ENCODE assay signal across 20 cellular contexts in genomic region chr14:72847721-72848120, GRCh38. TPM values are rescaled to one million over a fixed set of nuclear protein-coding genes. Genes with fewer than 3 reads are reported as not detected.
A peak's percentile ranks its signal among the peaks of the same experiment; 100 is the strongest.
DNase-seq lines count a peak whose midpoint lies in the region; ATAC-seq and TF ChIP-seq lines count a peak whose summit lies in the region.
"Had no signal": no experiment of that assay in that cellular context is flagged by ENCODE, and none has a peak within 500 bp of the region (broad histone marks: within the 10 kb centered on the region; RNA-seq: fewer than 3 reads in every experiment).

No MANE protein-coding gene starts in this region.

- H3K79me2 ChIP-seq in GM23338 (replicated peaks; ENCODE audit: insufficient read depth) (no peaks in the 10 kb centered on the region), HCT116 (ENCODE audit: insufficient read depth, low read length) (no peaks in the 10 kb centered on the region)

- H3K9me3 ChIP-seq in HCT116 (ENCODE audit: control insufficient read depth in 1 of 2, insufficient read depth in 1 of 2, low read depth in 1 of 2, low read length in 2 of 2) (no peaks in the 10 kb centered on the region), Caco-2 (no peaks in the 10 kb centered on the region), adrenal gland (replicated peaks in 1 of 3) (no peaks in the 10 kb centered on the region)

- H2AFZ ChIP-seq in GM23338 (no peak overlapping the region), HCT116 (ENCODE audit: low read depth, low read length, poor library complexity, severe bottlenecking) (no peak overlapping the region)

- H3K27me3 ChIP-seq in GM23338 (ENCODE audit: insufficient read depth) (no peaks in the 10 kb centered on the region), HCT116 (ENCODE audit: insufficient read depth, low read length) (no peaks in the 10 kb centered on the region), Caco-2 (replicated peaks; ENCODE audit: control insufficient read depth, insufficient read depth, low read length) (no peaks in the 10 kb centered on the region), adrenal gland (no peaks in the 10 kb centered on the region)

- peaks cover 22% of the 10 kb centered on the region for H3K4me1 Mint-ChIP-seq in GM23338
- peaks cover 25% of the 10 kb centered on the region for H3K4me1 Mint-ChIP-seq in WTC11
- H3K4me1 Mint-ChIP-seq in Caco-2 (ENCODE audit: low read depth, unreplicated experiment) = peaks cover 8% of the 10 kb centered on the region
- H3K4me1 Mint-ChIP-seq: CD14-positive monocyte had no signal

- H3K9me2 ChIP-seq in GM23338 (ENCODE audit: insufficient read depth) (peaks cover 7% of the 10 kb centered on the region; the same call in 1 of the 2 replicates), HCT116 (ENCODE audit: insufficient read depth) (no peaks in the 10 kb centered on the region)

- TF ChIP-seq POLR2A in HCT116 (IDR thresholded peaks at IDR 0.05; ENCODE audit: borderline replicate concordance, extremely low read depth, insufficient read depth, insufficient read length) (no peak), adrenal gland (IDR thresholded peaks at IDR 0.05) (no peak)

- intact Hi-C loops in HCT116 (cut with micrococcal nuclease) = no loop called here
- intact Hi-C loops in Caco-2 (cut with micrococcal nuclease; ENCODE audit: unreplicated experiment) = no loop called here
- intact Hi-C loops in adrenal gland (cut with DNase I) = no loop called here

- H3K4me1 ChIP-seq in GM23338 (ENCODE audit: insufficient read depth) = peaks cover 10% of the 10 kb centered on the region
- H3K4me1 ChIP-seq in HCT116 (ENCODE audit: control insufficient read depth in 1 of 2, insufficient read depth in 2 of 2, low read length in 2 of 2) = no peaks in the 10 kb centered on the region
- H3K4me1 ChIP-seq in Caco-2 = no peaks in the 10 kb centered on the region
- no peaks in the 10 kb centered on the region for H3K4me1 ChIP-seq in adrenal gland (replicated peaks in 1 of 2)

- H3K36me3 Mint-ChIP-seq in GM23338 (ENCODE audit: low read depth) (no peaks in the 10 kb centered on the region; the same call in 2 of the 3 replicates), WTC11 (no peaks in the 10 kb centered on the region), Caco-2 (ENCODE audit: insufficient read depth, unreplicated experiment) (no peaks in the 10 kb centered on the region)
- H3K36me3 Mint-ChIP-seq: CD14-positive monocyte had no signal

- TF ChIP-seq CTCF in GM23338 (conservative IDR thresholded peaks at IDR 0.05; ENCODE audit: low read depth in 2 of 2) = no peak
- no peak for TF ChIP-seq CTCF in HCT116 (IDR thresholded peaks at IDR 0.05 in 2 of 3, conservative IDR thresholded peaks at IDR 0.05 in 1 of 3; ENCODE audit: borderline replicate concordance in 1 of 3, insufficient read depth in 1 of 3, low read depth in 2 of 3, low read length in 2 of 3)
- TF ChIP-seq CTCF in WTC11 (IDR thresholded peaks at IDR 0.05) = no peak
- no peak for TF ChIP-seq CTCF in Caco-2 (IDR thresholded peaks at IDR 0.05; ENCODE audit: insufficient read depth in 1 of 2, low read depth in 1 of 2, low read length in 1 of 2, severe bottlenecking in 1 of 2, unreplicated experiment in 1 of 2)
- TF ChIP-seq CTCF in adrenal gland (IDR thresholded peaks at IDR 0.05) = no peak

- no peaks in the 10 kb centered on the region for H3K36me3 ChIP-seq in GM23338 (ENCODE audit: insufficient read depth)
- no peaks in the 10 kb centered on the region for H3K36me3 ChIP-seq in HCT116 (ENCODE audit: control insufficient read depth in 1 of 2, insufficient read depth in 2 of 2, low read length in 2 of 2)
- no peaks in the 10 kb centered on the region for H3K36me3 ChIP-seq in Caco-2 (ENCODE audit: control insufficient read depth, insufficient read depth, low read length)
- no peaks in the 10 kb centered on the region for H3K36me3 ChIP-seq in adrenal gland (replicated peaks in 1 of 2)

- H3K4me2 ChIP-seq in GM23338 (no peak overlapping the region), HCT116 (ENCODE audit: low read length) (no peak overlapping the region)

- no TSS peak for BruUV-seq in HCT116 (replicated peaks; lab: Mats Ljungman, UMichigan)
- no TSS peak for BruUV-seq in Caco-2 (replicated peaks; lab: Mats Ljungman, UMichigan)

- TF ChIP-seq RAD21 in HCT116 (IDR thresholded peaks at IDR 0.05; ENCODE audit: low read depth) = no peak

- CTCF ChIA-PET in HCT116 (lab: Charles Lee) = interaction anchor here (0.7 kb wide), 1 partner anchor 56 kb away, joined by 3 read pairs; no protein-coding TSS in a partner anchor
- CTCF ChIA-PET in WTC11 (lab: Charles Lee) = interaction anchor here (0.7 to 1.5 kb wide), 4 partner anchors 29 to 334 kb away, joined by 3 to 4 read pairs (median 4); partner anchors contain the start of gene DPF3
- CTCF ChIA-PET in Caco-2 (lab: Charles Lee) = no interaction called here

- H3K9ac ChIP-seq in HCT116 (ENCODE audit: low read length) = no peak overlapping the region

- POLR2A ChIA-PET in HCT116 (lab: Charles Lee) (no interaction called here), WTC11 (lab: Charles Lee) (interaction anchor here (0.7 to 0.9 kb wide), 2 partner anchors 9 to 33 kb away, joined by 3 to 4 read pairs; no protein-coding TSS in a partner anchor), Caco-2 (lab: Charles Lee) (no interaction called here)

- H4K20me1 ChIP-seq in GM23338 (replicated peaks; ENCODE audit: insufficient read depth) (no peaks in the 10 kb centered on the region), HCT116 (ENCODE audit: insufficient read depth) (no peaks in the 10 kb centered on the region)

- no peaks in the 10 kb centered on the region for H3K27me3 Mint-ChIP-seq in GM23338 (ENCODE audit: insufficient read depth, low read depth, poor library complexity)
- H3K27me3 Mint-ChIP-seq in WTC11 (ENCODE audit: low read depth) = peaks cover 6% of the 10 kb centered on the region; the same call in 1 of the 2 replicates
- H3K27me3 Mint-ChIP-seq in Caco-2 (ENCODE audit: insufficient read depth, unreplicated experiment) = peaks cover 7% of the 10 kb centered on the region
- H3K27me3 Mint-ChIP-seq: IgD-negative memory B cell had no signal

- H3K27ac ChIP-seq in GM23338 (ENCODE audit: low read depth) = no peak overlapping the region
- no peak overlapping the region for H3K27ac ChIP-seq in HCT116 (ENCODE audit: low read depth, low read length)
- H3K27ac ChIP-seq in adrenal gland = no peak overlapping the region

- H3K27ac Mint-ChIP-seq in GM23338 (no peak overlapping the region), WTC11 (no peak overlapping the region), Caco-2 (ENCODE audit: unreplicated experiment) (no peak overlapping the region)
- H3K27ac Mint-ChIP-seq: CD14-positive monocyte, HFFc6, IgD-negative memory B cell had no signal

- H3K9me3 Mint-ChIP-seq in GM23338 = peaks cover 3% of the 10 kb centered on the region; the same call in 2 of the 3 replicates
- H3K9me3 Mint-ChIP-seq in WTC11 = no peaks in the 10 kb centered on the region; the same call in 1 of the 2 replicates
- no peaks in the 10 kb centered on the region for H3K9me3 Mint-ChIP-seq in Caco-2 (ENCODE audit: unreplicated experiment)
- H3K9me3 Mint-ChIP-seq: CD14-positive monocyte, HFFc6, IgD-negative memory B cell had no signal

- peak; percentile 94 for ATAC-seq in GM23338
- ATAC-seq in HCT116 = peak; percentile 97
- peak; percentile 96 for ATAC-seq in WTC11
- ATAC-seq: Right ventricle myocardium inferior had no signal

- H3F3A ChIP-seq in GM23338 (replicated peaks; ENCODE audit: low read depth) = no peaks in the 10 kb centered on the region

- H3K4me3 ChIP-seq in GM23338 (no peak overlapping the region), HCT116 (replicated peaks in 1 of 2; ENCODE audit: low read depth in 1 of 2, low read length in 2 of 2) (no peak overlapping the region), Caco-2 (ENCODE audit: low read depth, low read length) (no peak overlapping the region), adrenal gland (no peak overlapping the region)

- RAD21 ChIA-PET in HCT116 (lab: Charles Lee; ENCODE audit: low non-redundant PET in 1 of 2, low total read pairs in 2 of 2, uncharacterized antibody in 2 of 2, unreplicated experiment in 2 of 2) = no interaction called here

- WGBS in adrenal gland, 4 donors = 94 to 99% (median 99%) methylated on average over 4 of the region's 4 CpGs

- DNase-seq in GM23338 (ENCODE audit: low spot score) (peak; percentile 67), HCT116 (ENCODE audit: low read depth, low spot score) (peak; percentile 21), WTC11 (ENCODE audit: low spot score) (peak; percentile 21), iPS-NIHi7 (ENCODE audit: extremely low spot score) (peak; percentile 50), Caco-2 (no peak), adrenal gland (no peak)
- no peak for DNase-seq in stimulated activated CD4-positive, alpha-beta T cell treated with anti-CD3 and anti-CD28 coated beads, Interleukin-2, amount 100 ng/mL, for 24 hours
- DNase-seq: ACHN, AML-193, DMS79, HFFc6, NCI-H1436, NCI-H2029, NCI-H2171, NCI-H446, NCI-H69, T-helper 1 cell had no signal

- H3K4me3 Mint-ChIP-seq in GM23338 = no peak overlapping the region
- no peak overlapping the region for H3K4me3 Mint-ChIP-seq in WTC11
- no peak overlapping the region for H3K4me3 Mint-ChIP-seq in Caco-2 (ENCODE audit: unreplicated experiment)
- H3K4me3 Mint-ChIP-seq: CD14-positive monocyte, HFFc6, IgD-negative memory B cell had no signal

TF ChIP-seq in GM23338, 12 proteins besides CTCF, POLR2A, EP300 and RAD21 (continues in another document):
- TF ChIP-seq JUNB (IDR thresholded peaks at IDR 0.05; ENCODE audit: unreplicated experiment) (no peak), POLR2AphosphoS5 (IDR thresholded peaks at IDR 0.05; ENCODE audit: low read depth) (no peak), CREB1 (CRISPR knock-in tag; IDR thresholded peaks at IDR 0.05; ENCODE audit: low read depth) (no peak), ZNF114 (CRISPR knock-in tag; IDR thresholded peaks at IDR 0.05) (no peak)

TF ChIP-seq in HCT116, 20 proteins besides CTCF, POLR2A, EP300 and RAD21:
- TF ChIP-seq EZH2phosphoT487 (IDR thresholded peaks at IDR 0.05; ENCODE audit: borderline replicate concordance) (no peak), SP1 (IDR thresholded peaks at IDR 0.05; ENCODE audit: low read depth) (peak; percentile 41; the same call in 1 of the 2 replicates)

TF ChIP-seq in WTC11, 78 proteins besides CTCF, POLR2A, EP300 and RAD21 (continues in another document):
- TF ChIP-seq USF1 (CRISPR knock-in tag; IDR thresholded peaks at IDR 0.05) = peak; percentile 56; the same call in 1 of the 2 replicates
- TF ChIP-seq ZNF219 (CRISPR knock-in tag; IDR thresholded peaks at IDR 0.05; ENCODE audit: borderline replicate concordance) = no peak

RNA-seq across cellular contexts. Expression of gene DPF3, which starts 46.2 kb away (rescaled TPM):
- 1.0 TPM in 1 of 2 replicates, not detected in the other for total RNA-seq in GM23338 (2014; rRNA removed; shearing (Covaris generic))
- 0.18 and 0.37 TPM in 2 replicates for polyA plus RNA-seq in GM23338 (2016; fragmentation: Nextera tagmentation; extraction: Ambion mirVana)
- 0.27 TPM for total RNA-seq in HCT116 (2021; ENCODE audit: unreplicated experiment)
- 0.11 and 0.25 TPM in 2 replicates for polyA plus RNA-seq in HCT116 (2012)
- 0.31 to 0.53 TPM (median 0.32 TPM) in 3 replicates for total RNA-seq in WTC11 (2021)
- total RNA-seq in Caco-2 (2022) = not detected in 2 replicates
- total RNA-seq in adrenal gland = 1 to 10 TPM in 7 of 8 donors, under 1 TPM in 1; 0.97 to 6.0 (median 3.6) TPM
- 1 to 10 TPM in 2 of 3 donors, under 1 TPM in 1; 0.91 to 4.6 (median 2.8) TPM for polyA plus RNA-seq in adrenal gland

Comparison
In these comparisons a context has a peak if more than half of its experiments do, and no peak if none do; other contexts are left out.
1. DNase-seq: peak in GM23338 (single experiment), HCT116 (single experiment), WTC11 (single experiment) and iPS-NIHi7 (single experiment); none in stimulated activated CD4-positive, alpha-beta T cell treated with anti-CD3 and anti-CD28 coated beads, Interleukin-2, amount 100 ng/mL, for 24 hours (0 of 2), Caco-2 (0 of 2) and adrenal gland (0 of 7).
2. Peak in every context shown above with its lines, with median percentiles within 50 percentile points of each other: ATAC-seq.